Comparison of ENCODE assay signal across 23 cellular contexts in genomic region chr10:23148214-23148613, GRCh38. TPM values are rescaled to one million over a fixed set of nuclear protein-coding genes. Genes with fewer than 3 reads are reported as not detected.
DNase-seq lines count a peak whose midpoint lies in the region; ATAC-seq, FAIRE-seq and TF ChIP-seq lines count a peak whose summit lies in the region.
"Had no signal": no experiment of that assay in that cellular context is flagged by ENCODE, and none has a peak within 500 bp of the region (broad histone marks: within the 10 kb centered on the region; RNA-seq: fewer than 3 reads in every experiment).

No MANE protein-coding gene starts in this region.

- H2BK120ac ChIP-seq in trophoblast cell (ENCODE audit: insufficient read depth, low read length, poor library complexity): no peak overlapping the region

- no peak overlapping the region for H3K23ac ChIP-seq in trophoblast cell (ENCODE audit: low read length)

- no peak overlapping the region for H3K4me2 ChIP-seq in GM12878 (ENCODE audit: control insufficient read depth, insufficient read depth)
- H3K4me2 ChIP-seq in trophoblast cell (ENCODE audit: low read length): no peak overlapping the region

- H4K91ac ChIP-seq in trophoblast cell (ENCODE audit: low read depth, low read length): no peak overlapping the region

- no peak for TF ChIP-seq EP300 in GM12878 (IDR thresholded peaks at IDR 0.05; ENCODE audit: borderline replicate concordance in 1 of 2, control insufficient read depth in 1 of 2, low read depth in 2 of 2, low read length in 2 of 2)

- H3K9ac ChIP-seq in GM12878 (ENCODE audit: control insufficient read depth, insufficient read depth, low read length) (no peak overlapping the region), trophoblast cell (ENCODE audit: low read length) (no peak overlapping the region)

- DNase-seq in GM12878 (ENCODE audit: low read depth, low spot score) (no peak), ecto neural progenitor cell (ENCODE audit: low spot score) (peak; percentile 15), trophoblast cell (no peak), GF-D8 (lab: John Stamatoyannopoulos, UW) (no peak), thyroid gland (no peak), HPDE6-E6E7 (ENCODE audit: extremely low spot score) (no peak)
- DNase-seq: ACHN; BE2C; C1 segment of cervical spinal cord; CD4-positive, CD25-positive, alpha-beta regulatory T cell; CD8-positive, alpha-beta memory T cell; COR-L47; DMS 273 treated with DMSO at 0.1 percent for 48 hours; DMS53; DND-41; EL; GOT3; KG1 had no signal

- H3K27ac ChIP-seq in GM12878 (ENCODE audit: control insufficient read depth, insufficient read depth): no peak overlapping the region
- no peak overlapping the region for H3K27ac ChIP-seq in trophoblast cell (ENCODE audit: low read depth, low read length)
- H3K27ac ChIP-seq in thyroid gland: no peak overlapping the region

- intact Hi-C loops in GM12878 (cut with micrococcal nuclease; ENCODE audit: unreplicated experiment) (no loop called here), thyroid gland (cut with DNase I) (no loop called here)

- TF ChIP-seq RAD21 in GM12878 (IDR thresholded peaks at IDR 0.05; ENCODE audit: insufficient read depth, low read depth, low read length): no peak

- CTCF ChIA-PET in GM12878 (lab: Yijun Ruan, JAX): no interaction called here

- H3K4me1 ChIP-seq in GM12878 (ENCODE audit: control insufficient read depth, insufficient read depth, low read length) (no peaks in the 10 kb centered on the region; the same call in 1 of the 2 replicates), trophoblast cell (ENCODE audit: control insufficient read depth in 1 of 2, insufficient read depth in 2 of 2, low read length in 2 of 2) (peaks cover 0 to 5% of the 10 kb centered on the region in 2 experiments), thyroid gland (peaks cover 7 to 10% of the 10 kb centered on the region in 2 donors)
- H3K4me1 ChIP-seq: BE2C, HAP-1 had no signal

- H4K8ac ChIP-seq in trophoblast cell (ENCODE audit: low read depth, low read length): no peak overlapping the region

- no peak overlapping the region for H2BK12ac ChIP-seq in trophoblast cell (ENCODE audit: low read length)

- H3K27me3 ChIP-seq in GM12878 (replicated peaks in 1 of 2; ENCODE audit: control insufficient read depth in 2 of 2, insufficient read depth in 2 of 2, low read length in 1 of 2): no peaks in the 10 kb centered on the region
- H3K27me3 ChIP-seq in trophoblast cell (ENCODE audit: insufficient read depth, low read length): no peaks in the 10 kb centered on the region
- H3K27me3 ChIP-seq in thyroid gland: no peaks in the 10 kb centered on the region
- H3K27me3 ChIP-seq: BE2C had no signal

- no peak overlapping the region for H3K14ac ChIP-seq in trophoblast cell (ENCODE audit: low read length)

- H2BK5ac ChIP-seq in trophoblast cell (ENCODE audit: low read depth, low read length, poor library complexity): no peak overlapping the region

- H4K12ac ChIP-seq in trophoblast cell (ENCODE audit: low read depth, low read length): no peak overlapping the region

- H3K79me1 ChIP-seq in trophoblast cell (ENCODE audit: low read length): no peaks in the 10 kb centered on the region

- no peak for ATAC-seq in GM12878

- POLR2A ChIA-PET in GM12878 (lab: Charles Lee): no interaction called here

- H3K4me3 ChIP-seq in GM12878: no peak overlapping the region
- peak overlapping the region; percentile 25 for H3K4me3 ChIP-seq in trophoblast cell (ENCODE audit: low read depth, low read length)
- no peak overlapping the region for H3K4me3 ChIP-seq in thyroid gland (replicated peaks in 1 of 3)
- H3K4me3 ChIP-seq: HAP-1 had no signal

- no peak overlapping the region for H3K18ac ChIP-seq in trophoblast cell (ENCODE audit: low read length)

- 88% methylated on average over 19 of the region's 19 CpGs for WGBS in GM12878 (ENCODE audit: insufficient coverage, insufficient replicate concordance, low lambda C conversion rate, missing lambda C conversion rate)
- no CpG with 5 or more reads among the region's 19 CpGs for WGBS in trophoblast cell (ENCODE audit: extremely low coverage, insufficient coverage, insufficient read length)
- WGBS in thyroid gland, 2 donors: 93 to 98% methylated on average over 19 of the region's 19 CpGs

- SMC1A ChIA-PET in GM12878 (lab: Charles Lee; ENCODE audit: uncharacterized antibody, unreplicated experiment): no interaction called here

- H3K4ac ChIP-seq in trophoblast cell (ENCODE audit: low read depth, low read length): no peak overlapping the region

- no TSS peak for BruUV-seq in GM12878 (replicated peaks; lab: Mats Ljungman, UMichigan)

- no peaks in the 10 kb centered on the region for H3K9me3 ChIP-seq in GM12878 (replicated peaks; ENCODE audit: control insufficient read depth, insufficient read depth, low read length)
- peaks cover 2% of the 10 kb centered on the region for H3K9me3 ChIP-seq in trophoblast cell (ENCODE audit: insufficient read depth, low read depth, low read length)
- no peaks in the 10 kb centered on the region for H3K9me3 ChIP-seq in thyroid gland
- H3K9me3 ChIP-seq: BE2C, HAP-1 had no signal

- H3K36me3 ChIP-seq in GM12878 (ENCODE audit: control insufficient read depth in 2 of 2, insufficient read depth in 2 of 2, low read length in 1 of 2) (no peaks in the 10 kb centered on the region), trophoblast cell (ENCODE audit: control insufficient read depth in 1 of 2, insufficient read depth in 2 of 2, low read length in 2 of 2) (no peaks in the 10 kb centered on the region), thyroid gland (no peaks in the 10 kb centered on the region)
- H3K36me3 ChIP-seq: BE2C, HAP-1 had no signal

- no peak for FAIRE-seq in GM12878 (lab: Jason Lieb, UNC)
- FAIRE-seq: A204.1, HTR-8/SVneo had no signal

- H4K20me1 ChIP-seq in GM12878 (ENCODE audit: control insufficient read depth, insufficient read depth): no peaks in the 10 kb centered on the region

- in situ Hi-C loops in GM12878 (cut with MboI): no loop called here

- H2AK5ac ChIP-seq in trophoblast cell (ENCODE audit: low read length): no peak overlapping the region

- RAD21 ChIA-PET in GM12878 (lab: Charles Lee; ENCODE audit: unreplicated experiment): no interaction called here

- H3K79me2 ChIP-seq in GM12878 (ENCODE audit: control insufficient read depth, insufficient read depth, low read length) (no peaks in the 10 kb centered on the region), trophoblast cell (ENCODE audit: control insufficient read depth, insufficient read depth, low read length, poor library complexity) (no peaks in the 10 kb centered on the region)

- no peak overlapping the region for H2AFZ ChIP-seq in GM12878 (ENCODE audit: control insufficient read depth, low read depth, low read length)
- no peak overlapping the region for H2AFZ ChIP-seq in trophoblast cell (ENCODE audit: insufficient read depth, low read length, poor library complexity)

- no peak for TF ChIP-seq POLR2A in GM12878 (IDR thresholded peaks at IDR 0.05; ENCODE audit: low read depth, low read length)
- TF ChIP-seq POLR2A in thyroid gland (IDR thresholded peaks at IDR 0.05): no peak

- TF ChIP-seq CTCF in GM12878 (IDR thresholded peaks at IDR 0.05 in 2 of 3, conservative IDR thresholded peaks at IDR 0.05 in 1 of 3; ENCODE audit: control insufficient read depth in 2 of 3, extremely low read depth in 1 of 3, insufficient read depth in 1 of 3, low read depth in 3 of 3, low read length in 3 of 3) (no peak), thyroid gland (IDR thresholded peaks at IDR 0.05) (no peak)

RNA-seq across cellular contexts. Expression of gene PTF1A, which starts 43.9 kb away (rescaled TPM):
- total RNA-seq in GM12878 (2013; cell fraction: nucleolus; rRNA removed): not detected in 2 replicates
- total RNA-seq in GM12878 (2014; rRNA removed) (not detected in 2 replicates), GM12878 (2014; rRNA removed; fragmentation: Illumina TruSeq; extraction: Trizol) (not detected in 2 replicates), GM12878 (2021) (not detected in 2 replicates), thyroid gland (not detected)
- not detected for polyA plus RNA-seq in GM12878 (2011; ENCODE audit: low read depth)
- polyA plus RNA-seq in GM12878 (2011; rRNA removed) (not detected in 2 replicates), GM12878 (2014; fragmentation: Illumina TruSeq; extraction: Trizol) (not detected in 2 replicates), GM12878 (2014; fragmentation: Nextera tagmentation; extraction: Ambion mirVana) (not detected), GM12878 (2014; rRNA removed) (not detected in 2 replicates), GM12878 (2016; fragmentation: Nextera tagmentation; extraction: Ambion mirVana) (not detected)
- polyA plus RNA-seq in GM12878 (2011; cell fraction: cytosol; rRNA removed): not detected in 2 replicates
- not detected in 2 replicates for polyA plus RNA-seq in GM12878 (2011; cell fraction: nucleus; rRNA removed)
- polyA plus RNA-seq in GM12878 (2012): not detected in 2 replicates
- polyA minus RNA-seq in GM12878 (2011; rRNA and poly(A)+ RNA removed): not detected in 2 replicates
- polyA minus RNA-seq in GM12878 (2011; cell fraction: cytosol; rRNA and poly(A)+ RNA removed): not detected in 2 replicates
- not detected in 2 replicates for polyA minus RNA-seq in GM12878 (2011; cell fraction: nucleus; rRNA and poly(A)+ RNA removed)
- 0.05 TPM in 1 of 2 replicates, not detected in the other for polyA plus RNA-seq in trophoblast cell (2013)
- total RNA-seq: CD4-positive, CD25-positive, alpha-beta regulatory T cell; CD8-positive, alpha-beta memory T cell; G401 had no signal
- polyA plus RNA-seq: CD4-positive, CD25-positive, alpha-beta regulatory T cell; CD8-positive, alpha-beta memory T cell; IgD-negative memory B cell had no signal

RNA-seq across cellular contexts. Expression of gene MSRB2, which starts 52.8 kb away (rescaled TPM):
- 0.63 and 1.7 TPM in 2 replicates for total RNA-seq in GM12878 (2013; cell fraction: nucleolus; rRNA removed)
- total RNA-seq in GM12878 (2014; rRNA removed) (6.4 and 7.9 TPM in 2 replicates), GM12878 (2014; rRNA removed; fragmentation: Illumina TruSeq; extraction: Trizol) (4.2 and 4.9 TPM in 2 replicates), GM12878 (2021) (7.1 and 9.8 TPM in 2 replicates), thyroid gland (10 to 100 TPM; 15.4 to 49.6 (median 30.7) TPM)
- 4.1 TPM for polyA plus RNA-seq in GM12878 (2011; ENCODE audit: low read depth)
- polyA plus RNA-seq in GM12878 (2011; rRNA removed) (6.7 and 7.8 TPM in 2 replicates), GM12878 (2014; fragmentation: Illumina TruSeq; extraction: Trizol) (2.6 and 4.0 TPM in 2 replicates), GM12878 (2014; fragmentation: Nextera tagmentation; extraction: Ambion mirVana) (1 to 10 TPM; 1.5 to 3.5 TPM), GM12878 (2014; rRNA removed) (6.0 and 7.6 TPM in 2 replicates), GM12878 (2016; fragmentation: Nextera tagmentation; extraction: Ambion mirVana) (10 to 100 TPM; 18.5 to 18.6 TPM)
- 4.1 and 4.4 TPM in 2 replicates for polyA plus RNA-seq in GM12878 (2011; cell fraction: cytosol; rRNA removed)
- 2.8 and 4.7 TPM in 2 replicates for polyA plus RNA-seq in GM12878 (2011; cell fraction: nucleus; rRNA removed)
- 9.7 and 12.3 TPM in 2 replicates for polyA plus RNA-seq in GM12878 (2012)
- 1.4 and 2.1 TPM in 2 replicates for polyA minus RNA-seq in GM12878 (2011; rRNA and poly(A)+ RNA removed)
- 1.1 TPM in 1 of 2 replicates, not detected in the other for polyA minus RNA-seq in GM12878 (2011; cell fraction: cytosol; rRNA and poly(A)+ RNA removed)
- 0.24 and 1.1 TPM in 2 replicates for polyA minus RNA-seq in GM12878 (2011; cell fraction: nucleus; rRNA and poly(A)+ RNA removed)
- 11.3 and 12.8 TPM in 2 replicates for polyA plus RNA-seq in trophoblast cell (2013)
